22 cellular contexts compared by ENCODE assay signal in the genomic region with DNA sequence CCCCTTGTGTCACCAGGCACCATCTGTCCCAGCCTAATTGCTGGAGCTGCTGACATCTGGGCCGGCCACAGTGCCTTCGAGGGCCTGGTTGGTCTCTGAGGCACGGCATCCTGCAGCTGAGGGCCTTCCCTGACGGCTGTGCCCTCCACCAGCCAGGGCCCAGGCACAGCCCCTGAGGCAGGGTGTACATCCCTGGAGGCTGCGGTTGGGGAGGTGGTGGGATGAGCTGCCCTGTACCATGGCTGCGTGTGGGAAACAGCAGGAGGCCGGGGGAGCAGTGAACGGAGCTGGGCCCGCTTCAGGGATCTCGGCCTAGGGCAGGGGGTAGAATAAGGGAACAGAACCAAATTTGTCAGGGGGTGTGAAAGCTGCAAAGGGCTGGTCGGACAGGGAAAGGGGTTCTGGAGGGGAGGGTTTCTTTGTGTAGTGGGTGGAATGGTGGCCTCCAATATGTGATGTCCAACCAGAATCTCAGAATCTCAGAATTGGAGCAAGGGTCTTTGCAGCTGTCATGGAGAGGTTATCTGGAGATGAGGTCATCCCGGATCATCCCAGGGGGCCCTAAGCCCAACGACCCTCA. TPM values are rescaled to one million over a fixed set of nuclear protein-coding genes. Genes with fewer than 3 reads are reported as not detected.
A peak's percentile ranks its signal among the peaks of the same experiment; 100 is the strongest.
DNase-seq lines count a peak whose midpoint lies in the region; ATAC-seq and TF ChIP-seq lines count a peak whose summit lies in the region.
"Had no signal": no experiment of that assay in that cellular context is flagged by ENCODE, and none has a peak within 500 bp of the region (broad histone marks: within the 10 kb centered on the region; RNA-seq: fewer than 3 reads in every experiment).

No MANE protein-coding gene starts in this region.

- H3K36me3 ChIP-seq in HEK293 (ENCODE audit: control insufficient read depth in 2 of 2, insufficient read depth in 1 of 2, low read length in 2 of 2), result no peaks in the 10 kb centered on the region
- H3K36me3 ChIP-seq: HAP-1, SJSA1 had no signal

- H3K9me3 ChIP-seq in HEK293 (ENCODE audit: control insufficient read depth, insufficient read depth, low read depth, low read length), result no peaks in the 10 kb centered on the region
- H3K9me3 ChIP-seq: HAP-1, SJSA1 had no signal

- no peak for DNase-seq in RWPE1 (ENCODE audit: low spot score)
- peak; percentile 54 for DNase-seq in glutamatergic neuron
- DNase-seq in stimulated activated effector memory CD8-positive, alpha-beta T cell treated with anti-CD3 and anti-CD28 coated beads, Interleukin-12 subunit alpha, Interleukin-12 subunit beta, amount 100 ng/mL, for 72 hours (ENCODE audit: low spot score in 2 of 2), result no peak
- no peak for DNase-seq in middle frontal gyrus (ENCODE audit: extremely low spot score, low spot score)
- DNase-seq in GF-D8 (lab: John Stamatoyannopoulos, UW), result no peak
- DNase-seq: Calu3; CD8-positive, alpha-beta memory T cell; DMS79 treated with DMSO at 0.1 percent for 48 hours; NCI-H1048; NCI-H1417; NCI-H1694 treated with DMSO at 0.1 percent for 48 hours; NCI-H2081; NCI-H345; NCI-H510A treated with DMSO at 0.1 percent for 48 hours; NCI-H774 had no signal

- TF ChIP-seq CTCF in HEK293 (tag by site-specific recombination; IDR thresholded peaks at IDR 0.05) (no peak), RWPE1 (conservative IDR thresholded peaks at IDR 0.05; ENCODE audit: low read depth) (no peak), glutamatergic neuron (IDR thresholded peaks at IDR 0.05; ENCODE audit: partially characterized antibody, unreplicated experiment) (no peak)

- H3K4me1 Mint-ChIP-seq in glutamatergic neuron (ENCODE audit: low read depth, unreplicated experiment), result peaks cover 22% of the 10 kb centered on the region
- peaks cover 14% of the 10 kb centered on the region for H3K4me1 Mint-ChIP-seq in stimulated activated effector memory CD8-positive, alpha-beta T cell treated with anti-CD3 and anti-CD28 coated beads, Interleukin-12 subunit alpha, Interleukin-12 subunit beta, amount 100 ng/mL, for 72 hours

- no peak for ATAC-seq in stimulated activated effector memory CD8-positive, alpha-beta T cell treated with anti-CD3 and anti-CD28 coated beads, Interleukin-12 subunit alpha, Interleukin-12 subunit beta, amount 100 ng/mL, for 72 hours
- ATAC-seq in GM21423 (IDR thresholded peaks at IDR 0.05; ENCODE audit: unreplicated experiment), result no peak
- ATAC-seq: GM23338 had no signal

- CTCF ChIA-PET in HEK293 (lab: Yijun Ruan, JAX), result interaction anchor here (0.6 to 1.7 kb wide), 7 partner anchors 8 to 260 kb away, joined by 3 to 5 read pairs (median 4); a partner anchor contains a TSS
- CTCF ChIA-PET in RWPE1 (lab: Yijun Ruan, JAX), result interaction anchor here (1.2 kb wide), 1 partner anchor 12 kb away, joined by 3 read pairs; no protein-coding TSS in a partner anchor

- POLR2A ChIA-PET in HEK293 (lab: Yijun Ruan, JAX) (interaction anchor here (1.3 to 1.9 kb wide), 4 partner anchors 9 to 90 kb away, joined by 3 to 7 read pairs (median 4); a partner anchor contains a TSS), RWPE1 (lab: Yijun Ruan, JAX; ENCODE audit: low non-redundant PET) (no interaction called here)

- H3K4me3 ChIP-seq in HEK293 (ENCODE audit: low read depth, low read length), result no peak overlapping the region
- H3K4me3 ChIP-seq: GM23338, HAP-1, SJSA1 had no signal

- H3K27me3 Mint-ChIP-seq in glutamatergic neuron (ENCODE audit: unreplicated experiment), result peaks cover 18% of the 10 kb centered on the region

- H3K27ac Mint-ChIP-seq in glutamatergic neuron (ENCODE audit: unreplicated experiment), result peak overlapping the region; percentile 97
- H3K27ac Mint-ChIP-seq in stimulated activated effector memory CD8-positive, alpha-beta T cell treated with anti-CD3 and anti-CD28 coated beads, Interleukin-12 subunit alpha, Interleukin-12 subunit beta, amount 100 ng/mL, for 72 hours, result peak overlapping the region; percentile 60
- H3K27ac Mint-ChIP-seq: GM23338 had no signal

- H3K4me3 Mint-ChIP-seq in glutamatergic neuron (ENCODE audit: unreplicated experiment), result peak overlapping the region; percentile 82
- H3K4me3 Mint-ChIP-seq in stimulated activated effector memory CD8-positive, alpha-beta T cell treated with anti-CD3 and anti-CD28 coated beads, Interleukin-12 subunit alpha, Interleukin-12 subunit beta, amount 100 ng/mL, for 72 hours, result no peak overlapping the region
- H3K4me3 Mint-ChIP-seq: CD14-positive monocyte; CD8-positive, alpha-beta memory T cell; GM23338 had no signal

- peaks cover 8% of the 10 kb centered on the region for H3K9me3 Mint-ChIP-seq in glutamatergic neuron (ENCODE audit: unreplicated experiment)
- H3K9me3 Mint-ChIP-seq in stimulated activated effector memory CD8-positive, alpha-beta T cell treated with anti-CD3 and anti-CD28 coated beads, Interleukin-12 subunit alpha, Interleukin-12 subunit beta, amount 100 ng/mL, for 72 hours, result no peaks in the 10 kb centered on the region
- H3K9me3 Mint-ChIP-seq: CD8-positive, alpha-beta memory T cell had no signal

- H3K27ac ChIP-seq in HEK293 (ENCODE audit: extremely low read depth, low read depth, low read length) (no peak overlapping the region), RWPE1 (0 out of 2 replicates have a peak overlapping the region, but pooled peaks have one; percentile 19)
- H3K27ac ChIP-seq: HL-60, SJSA1 had no signal

- peaks cover 3% of the 10 kb centered on the region; the same call in 1 of the 2 replicates for H3K4me1 ChIP-seq in HEK293 (ENCODE audit: control insufficient read depth, insufficient read depth, low read length)

- no peaks in the 10 kb centered on the region for H3K36me3 Mint-ChIP-seq in glutamatergic neuron (ENCODE audit: unreplicated experiment)
- H3K36me3 Mint-ChIP-seq in stimulated activated effector memory CD8-positive, alpha-beta T cell treated with anti-CD3 and anti-CD28 coated beads, Interleukin-12 subunit alpha, Interleukin-12 subunit beta, amount 100 ng/mL, for 72 hours, result no peaks in the 10 kb centered on the region
- H3K36me3 Mint-ChIP-seq: CD8-positive, alpha-beta memory T cell had no signal

TF ChIP-seq in HEK293, 187 proteins besides CTCF, POLR2A, EP300 and RAD21 (continues in another document):
- TF ChIP-seq, protein P1, sequence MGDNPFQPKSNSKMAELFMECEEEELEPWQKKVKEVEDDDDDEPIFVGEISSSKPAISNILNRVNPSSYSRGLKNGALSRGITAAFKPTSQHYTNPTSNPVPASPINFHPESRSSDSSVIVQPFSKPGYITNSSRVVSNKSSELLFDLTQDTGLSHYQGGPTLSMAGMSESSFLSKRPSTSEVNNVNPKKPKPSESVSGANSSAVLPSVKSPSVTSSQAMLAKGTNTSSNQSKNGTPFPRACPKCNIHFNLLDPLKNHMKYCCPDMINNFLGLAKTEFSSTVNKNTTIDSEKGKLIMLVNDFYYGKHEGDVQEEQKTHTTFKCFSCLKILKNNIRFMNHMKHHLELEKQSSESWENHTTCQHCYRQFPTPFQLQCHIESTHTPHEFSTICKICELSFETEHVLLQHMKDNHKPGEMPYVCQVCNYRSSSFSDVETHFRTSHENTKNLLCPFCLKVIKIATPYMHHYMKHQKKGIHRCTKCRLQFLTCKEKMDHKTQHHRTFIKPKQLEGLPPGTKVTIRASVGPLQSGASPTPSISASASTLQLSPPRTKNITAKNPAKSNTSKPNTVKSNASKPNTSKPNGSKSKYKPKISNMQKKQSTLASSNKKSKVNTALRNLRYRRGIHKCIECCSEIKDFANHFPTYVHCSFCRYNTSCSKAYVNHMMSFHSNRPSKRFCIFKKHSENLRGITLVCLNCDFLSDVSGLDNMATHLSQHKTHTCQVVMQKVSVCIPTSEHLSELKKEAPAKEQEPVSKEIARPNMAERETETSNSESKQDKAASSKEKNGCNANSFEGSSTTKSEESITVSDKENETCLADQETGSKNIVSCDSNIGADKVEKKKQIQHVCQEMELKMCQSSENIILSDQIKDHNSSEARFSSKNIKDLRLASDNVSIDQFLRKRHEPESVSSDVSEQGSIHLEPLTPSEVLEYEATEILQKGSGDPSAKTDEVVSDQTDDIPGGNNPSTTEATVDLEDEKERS (tag by site-specific recombination; IDR thresholded peaks at IDR 0.05), result no peak
- TF ChIP-seq ZSCAN23 (tag by site-specific recombination; IDR thresholded peaks at IDR 0.05) (no peak), ZNF571 (tag by site-specific recombination; IDR thresholded peaks at IDR 0.05) (no peak), ZNF335 (tag by site-specific recombination; conservative IDR thresholded peaks at IDR 0.05) (no peak), HOXA7 (CRISPR knock-in tag; IDR thresholded peaks at IDR 0.05; ENCODE audit: borderline replicate concordance) (no peak), ZNF529 (tag by site-specific recombination; IDR thresholded peaks at IDR 0.05; ENCODE audit: insufficient replicate concordance) (no peak), SCRT1 (tag by site-specific recombination; IDR thresholded peaks at IDR 0.05; ENCODE audit: borderline replicate concordance) (no peak), GLI4 (tag by site-specific recombination; IDR thresholded peaks at IDR 0.05) (no peak), ZNF416 (tag by site-specific recombination; IDR thresholded peaks at IDR 0.05) (no peak), WT1 (tag by site-specific recombination; IDR thresholded peaks at IDR 0.05) (no peak), ZNF792 (tag by site-specific recombination; IDR thresholded peaks at IDR 0.05) (no peak)
- TF ChIP-seq, protein P2, sequence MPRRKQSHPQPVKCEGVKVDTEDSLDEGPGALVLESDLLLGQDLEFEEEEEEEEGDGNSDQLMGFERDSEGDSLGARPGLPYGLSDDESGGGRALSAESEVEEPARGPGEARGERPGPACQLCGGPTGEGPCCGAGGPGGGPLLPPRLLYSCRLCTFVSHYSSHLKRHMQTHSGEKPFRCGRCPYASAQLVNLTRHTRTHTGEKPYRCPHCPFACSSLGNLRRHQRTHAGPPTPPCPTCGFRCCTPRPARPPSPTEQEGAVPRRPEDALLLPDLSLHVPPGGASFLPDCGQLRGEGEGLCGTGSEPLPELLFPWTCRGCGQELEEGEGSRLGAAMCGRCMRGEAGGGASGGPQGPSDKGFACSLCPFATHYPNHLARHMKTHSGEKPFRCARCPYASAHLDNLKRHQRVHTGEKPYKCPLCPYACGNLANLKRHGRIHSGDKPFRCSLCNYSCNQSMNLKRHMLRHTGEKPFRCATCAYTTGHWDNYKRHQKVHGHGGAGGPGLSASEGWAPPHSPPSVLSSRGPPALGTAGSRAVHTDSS (tag by site-specific recombination; IDR thresholded peaks at IDR 0.05), result no peak

RNA-seq across cellular contexts. Expression of a gene that starts 10.0 kb away (rescaled TPM):
- 92.4 TPM for total RNA-seq in glutamatergic neuron (ENCODE audit: unreplicated experiment)
